ENCODE assay signal across 11 cellular contexts in genomic region chr3:53668872-53669271, GRCh38.
DNase-seq lines count a peak whose midpoint lies in the region; ATAC-seq and TF ChIP-seq lines count a peak whose summit lies in the region.
"Had no signal": no experiment of that assay in that cellular context is flagged by ENCODE, and none has a peak within 500 bp of the region (broad histone marks: within the 10 kb centered on the region; RNA-seq: fewer than 3 reads in every experiment).

No MANE protein-coding gene starts in this region.

- no peaks in the 10 kb centered on the region for H3K9me3 Mint-ChIP-seq in progenitor cell of endocrine pancreas (ENCODE audit: low read depth)

- no peaks in the 10 kb centered on the region for H3K4me1 ChIP-seq in transverse colon

- no peak for ATAC-seq in HG02870 (IDR thresholded peaks at IDR 0.05; ENCODE audit: unreplicated experiment)
- ATAC-seq: left colon had no signal

- 46% methylated on average over 2 of the region's 2 CpGs; no CpG with 5 or more reads in 1 of the 2 donors for WGBS in transverse colon (ENCODE audit: low coverage in 1 of 2), 2 donors

- H3K27me3 ChIP-seq in transverse colon = no peaks in the 10 kb centered on the region

- no peak overlapping the region for H3K4me3 ChIP-seq in choroid plexus epithelial cell (ENCODE audit: low read depth, low read length)
- H3K4me3 ChIP-seq in transverse colon = no peak overlapping the region

- peaks cover 3% of the 10 kb centered on the region for H3K27me3 Mint-ChIP-seq in progenitor cell of endocrine pancreas

- H3K4me1 Mint-ChIP-seq in progenitor cell of endocrine pancreas (ENCODE audit: low read depth) = no peaks in the 10 kb centered on the region

- intact Hi-C loops in transverse colon (cut with DNase I; ENCODE audit: low total_unique reads) = no loop called here

- no peak overlapping the region for H3K27ac Mint-ChIP-seq in progenitor cell of endocrine pancreas

- in situ Hi-C loops in transverse colon (cut with MboI; ENCODE audit: low pct_ligation_motif_present in 1 of 4, low pct_unique_long_range_greater_than_20kb in 1 of 4, low sequenced_read_pairs in 3 of 4) = no loop called here

- TF ChIP-seq CTCF in LNCAP (IDR thresholded peaks at IDR 0.05) (peak; percentile 60), choroid plexus epithelial cell (conservative IDR thresholded peaks at IDR 0.05; ENCODE audit: low read depth, low read length) (peak; percentile 61), progenitor cell of endocrine pancreas (IDR thresholded peaks at IDR 0.05; ENCODE audit: unreplicated experiment) (peak; percentile 33), transverse colon (IDR thresholded peaks at IDR 0.05) (peak in 1 of 5 experiments; percentile 10)

- DNase-seq in NCI-H510A treated with DMSO at 0.1 percent for 48 hours (lab: John Stamatoyannopoulos, UW) (peak; percentile 4), NCI-H510A (lab: John Stamatoyannopoulos, UW) (no peak), choroid plexus epithelial cell (ENCODE audit: low read depth) (peak; percentile 26), progenitor cell of endocrine pancreas (ENCODE audit: low spot score, unreplicated experiment) (no peak), transverse colon (no peak), NCI-H1048 (lab: John Stamatoyannopoulos, UW) (no peak)
- DNase-seq: effector CD4-positive, alpha-beta T cell; left colon; NCI-H1694 treated with DMSO at 0.1 percent for 48 hours had no signal

- TF ChIP-seq POLR2A in transverse colon (IDR thresholded peaks at IDR 0.05) = no peak

- H3K9me3 ChIP-seq in transverse colon = no peaks in the 10 kb centered on the region

- H3K27ac ChIP-seq in transverse colon = no peak overlapping the region

- no peaks in the 10 kb centered on the region for H3K36me3 Mint-ChIP-seq in progenitor cell of endocrine pancreas (ENCODE audit: insufficient read depth)

- TF ChIP-seq EP300 in transverse colon (IDR thresholded peaks at IDR 0.05; ENCODE audit: low read depth) = no peak

- H3K4me3 Mint-ChIP-seq in progenitor cell of endocrine pancreas (ENCODE audit: low read depth) = no peak overlapping the region

- H3K36me3 ChIP-seq in transverse colon = no peaks in the 10 kb centered on the region

Comparison
In these comparisons a context has a peak if more than half of its experiments do, and no peak if none do; other contexts are left out.
1. DNase-seq: peak in NCI-H510A treated with DMSO at 0.1 percent for 48 hours (single experiment) and choroid plexus epithelial cell (single experiment); none in NCI-H510A (single experiment), progenitor cell of endocrine pancreas (single experiment), transverse colon (single experiment) and NCI-H1048 (single experiment).